ENCODE assay signal across 12 cellular contexts in the genomic region with DNA sequence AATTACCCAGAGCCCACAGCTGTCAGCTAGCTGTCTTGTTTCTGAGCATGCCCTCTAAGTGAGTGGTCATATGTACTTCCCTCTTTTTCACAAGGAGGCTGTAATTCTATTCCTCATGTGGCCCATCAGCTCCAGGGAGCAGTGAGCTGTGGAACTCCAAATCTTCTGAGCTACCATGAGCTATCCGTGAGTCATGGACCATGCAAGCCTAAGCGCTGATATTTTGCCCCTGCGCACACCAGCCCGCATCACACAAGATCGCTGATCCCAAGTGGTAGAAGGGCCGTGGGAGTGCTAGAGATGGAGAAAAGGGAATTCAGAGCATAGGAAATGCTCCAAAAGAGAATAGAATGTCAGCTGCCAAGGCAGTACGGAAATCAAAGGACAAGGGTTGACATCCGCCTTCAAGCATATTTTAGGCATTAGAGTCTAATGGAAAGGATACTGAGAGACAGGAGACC. TPM values are rescaled to one million over a fixed set of nuclear protein-coding genes. Genes with fewer than 3 reads are reported as not detected.
A peak's percentile ranks its signal among the peaks of the same experiment; 100 is the strongest.
DNase-seq lines count a peak whose midpoint lies in the region; ATAC-seq and TF ChIP-seq lines count a peak whose summit lies in the region.
"Had no signal": no experiment of that assay in that cellular context is flagged by ENCODE, and none has a peak within 500 bp of the region (broad histone marks: within the 10 kb centered on the region; RNA-seq: fewer than 3 reads in every experiment).

No MANE protein-coding gene starts in this region.

- no peak overlapping the region for H3K27ac ChIP-seq in psoas muscle

- no peak for TF ChIP-seq CTCF in AG10803 (conservative IDR thresholded peaks at IDR 0.05; ENCODE audit: low read length)
- no peak for TF ChIP-seq CTCF in psoas muscle (IDR thresholded peaks at IDR 0.05)

- H3K4me3 ChIP-seq in AG10803 (ENCODE audit: low read length) (no peak overlapping the region), psoas muscle (no peak overlapping the region)

- no peaks in the 10 kb centered on the region for H3K4me1 ChIP-seq in psoas muscle

- H3K36me3 ChIP-seq in psoas muscle (ENCODE audit: insufficient read depth in 1 of 2, low read depth in 1 of 2), result no peaks in the 10 kb centered on the region

- WGBS in psoas muscle, 3 donors, result 48 to 67% (median 57%) methylated on average over 8 of the region's 8 CpGs

- H3K27me3 ChIP-seq in psoas muscle (ENCODE audit: insufficient read depth in 3 of 3, low read length in 2 of 3), result peaks cover 0 to 19% (median 0%) of the 10 kb centered on the region in 3 donors

- H3K9me3 ChIP-seq in psoas muscle, result no peaks in the 10 kb centered on the region

- ATAC-seq in psoas muscle (no peak), GM18907 (IDR thresholded peaks at IDR 0.05; ENCODE audit: unreplicated experiment) (no peak)

- intact Hi-C loops in psoas muscle (cut with DNase I), result no loop called here

- peak; percentile 56 for DNase-seq in AG10803 (ENCODE audit: low read depth)
- peak; percentile 98 for DNase-seq in LHCN-M2 (ENCODE audit: low read depth)
- DNase-seq in amniotic epithelial cell (ENCODE audit: low read depth), result peak; percentile 91
- DNase-seq in iris pigment epithelial cell (ENCODE audit: low read depth), result peak; percentile 92
- no peak for DNase-seq in psoas muscle
- DNase-seq in NCI-H526 treated with DMSO at 0.1 percent for 48 hours (lab: John Stamatoyannopoulos, UW), result no peak
- no peak for DNase-seq in NCI-H510A (lab: John Stamatoyannopoulos, UW)
- DNase-seq: activated CD4-positive, alpha-beta memory T cell treated with anti-CD3 and anti-CD28 coated beads for 36 hours; NCI-H1092 treated with DMSO at 0.1 percent for 48 hours; SHP77 had no signal

RNA-seq across cellular contexts. Expression of a gene that starts 5.5 kb away (rescaled TPM):
- total RNA-seq in LHCN-M2 (2014; rRNA removed), result 52.2 and 73.8 TPM in 2 replicates
- polyA plus RNA-seq in LHCN-M2 (2012), result 32.8 TPM
- 1 to 10 TPM in 3 of 4 donors, under 1 TPM in 1; 0.75 to 4.0 (median 3.1) TPM for total RNA-seq in psoas muscle
- polyA plus RNA-seq in psoas muscle, result 1 to 10 TPM in 1 of 3 donors, under 1 TPM in 2; 0.60 to 8.0 (median 0.96) TPM
- total RNA-seq: mononuclear cell had no signal

RNA-seq across cellular contexts. Expression of a gene that starts 38.8 kb away (rescaled TPM):
- total RNA-seq in LHCN-M2 (2014; rRNA removed) (23.2 and 35.9 TPM in 2 replicates), psoas muscle (10 to 100 TPM; 34.0 to 46.8 (median 41.9) TPM)
- 32.2 TPM for polyA plus RNA-seq in LHCN-M2 (2012)
- 10 to 100 TPM in 2 of 3 donors, 1 to 10 TPM in 1; 6.8 to 32.2 (median 32.0) TPM for polyA plus RNA-seq in psoas muscle

Comparison
In these comparisons a context has a peak if more than half of its experiments do, and no peak if none do; other contexts are left out.
1. DNase-seq: peak in AG10803 (single experiment), LHCN-M2 (single experiment), amniotic epithelial cell (single experiment) and iris pigment epithelial cell (single experiment); none in psoas muscle (0 of 2), NCI-H526 treated with DMSO at 0.1 percent for 48 hours (single experiment) and NCI-H510A (single experiment).
2. RNA of a gene that starts 5.5 kb away (total RNA-seq): 52.2 to 73.8 TPM in LHCN-M2; 0.75 to 4.0 TPM in psoas muscle; every median in the first group is over 10 times any median in the second.